19 cellular contexts compared by ENCODE assay signal in the genomic region with DNA sequence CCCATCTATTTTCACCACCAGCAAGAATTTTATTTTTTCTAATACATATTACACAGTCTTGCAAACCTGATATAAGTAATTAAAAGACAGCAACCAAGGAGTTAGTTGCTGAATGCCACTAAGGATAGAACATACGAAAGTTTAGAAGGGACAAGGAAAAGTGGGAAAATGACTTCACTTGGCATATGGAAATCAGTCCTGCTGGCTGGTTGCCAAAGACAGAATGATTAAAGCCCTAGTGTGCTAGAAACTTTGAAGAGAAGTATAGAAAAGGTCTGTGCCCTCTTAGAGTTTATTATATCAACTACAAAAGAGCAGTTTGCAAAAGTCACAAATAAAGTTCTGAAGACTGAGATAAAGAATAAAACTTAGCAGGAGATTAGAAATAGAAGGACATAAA.
"Had no signal": no experiment of that assay in that cellular context is flagged by ENCODE, and none has a peak within 500 bp of the region (broad histone marks: within the 10 kb centered on the region; RNA-seq: fewer than 3 reads in every experiment).

No MANE protein-coding gene starts in this region.

- H3K36me3 ChIP-seq: brain microvascular endothelial cell, esophagus muscularis mucosa, left lung, spleen, upper lobe of right lung had no signal

- H3K9me3 ChIP-seq: esophagus muscularis mucosa, left lung, spleen, upper lobe of right lung had no signal

- H3K4me3 ChIP-seq: esophagus muscularis mucosa, left lung, spleen, upper lobe of right lung had no signal

- H3K4me1 ChIP-seq: upper lobe of right lung had no signal

- H3K27ac ChIP-seq: brain microvascular endothelial cell, esophagus muscularis mucosa, left lung, upper lobe of right lung had no signal

- ATAC-seq: activated naive CD8-positive, alpha-beta T cell treated with anti-CD3 and anti-CD28 coated beads, Interleukin-2, amount 50 U/mL, for 24 hours; activated T-cell treated with anti-CD3 and anti-CD28 coated beads, Interleukin-2, amount 50 U/mL, for 4 hours; left lung; stimulated activated naive B cell treated with anti-CD40 and anti-IgM and Interleukin-4, amounts not matched to agents 10 μg/mL and 1 μg/mL and 100 μg/mL, for 72 hours; upper lobe of right lung had no signal

- DNase-seq: activated CD4-positive, alpha-beta T cell treated with anti-CD3 and anti-CD28 coated beads, Interleukin-2, amount 10 ng/mL, durations not matched to agents 7 days and 5 days; activated CD8-positive, alpha-beta memory T cell treated with anti-CD3 and anti-CD28 coated beads, Interleukin-2, amount 50 U/mL, for 4 hours; activated effector memory CD4-positive, alpha-beta T cell treated with Interleukin-2 at 50 U/mL for 16 hours; activated naive CD4-positive, alpha-beta T cell treated with anti-CD3 and anti-CD28 coated beads, Interleukin-2, amount 10 ng/mL, durations not matched to agents 7 days and 5 days; activated naive CD8-positive, alpha-beta T cell treated with anti-CD3 and anti-CD28 coated beads, Interleukin-2, amount 50 U/mL, for 24 hours; activated T-cell treated with anti-CD3 and anti-CD28 coated beads, Interleukin-2, amount 50 U/mL, for 4 hours; brain microvascular endothelial cell; cerebellar nuclear complex; cortex of kidney; effector CD4-positive, alpha-beta T cell; islet precursor cell; left lung; midbrain; retina; spleen; stimulated activated naive B cell treated with anti-CD40 and anti-IgM and Interleukin-4, amounts not matched to agents 10 μg/mL and 1 μg/mL and 100 μg/mL, for 72 hours; T-helper 9 cell; upper lobe of right lung had no signal

- H3K27me3 ChIP-seq: brain microvascular endothelial cell, esophagus muscularis mucosa, left lung, spleen, upper lobe of right lung had no signal
